ENCODE assay signal across 11 cellular contexts in genomic region chr9:105264380-105264779, GRCh38. TPM values are rescaled to one million over a fixed set of nuclear protein-coding genes. Genes with fewer than 3 reads are reported as not detected.
A peak's percentile ranks its signal among the peaks of the same experiment; 100 is the strongest.
DNase-seq lines count a peak whose midpoint lies in the region; ATAC-seq and TF ChIP-seq lines count a peak whose summit lies in the region.
"Had no signal": no experiment of that assay in that cellular context is flagged by ENCODE, and none has a peak within 500 bp of the region (broad histone marks: within the 10 kb centered on the region; RNA-seq: fewer than 3 reads in every experiment).

No MANE protein-coding gene starts in this region.

- no peaks in the 10 kb centered on the region for H3K36me3 Mint-ChIP-seq in Calu3 (ENCODE audit: insufficient read depth, unreplicated experiment)

- peak overlapping the region; percentile 15 for H3K4me3 Mint-ChIP-seq in Calu3 (ENCODE audit: low read depth, unreplicated experiment)

- intact Hi-C loops in Calu3 (cut with micrococcal nuclease; ENCODE audit: unreplicated experiment) = loop anchor here (5.0 kb wide), 1 partner anchor 33 kb away; no protein-coding TSS in a partner anchor

- no peaks in the 10 kb centered on the region for H3K36me3 ChIP-seq in RWPE2 (ENCODE audit: low read depth)
- peaks cover 28% of the 10 kb centered on the region for H3K36me3 ChIP-seq in WERI-Rb-1

- no peaks in the 10 kb centered on the region for H3K27me3 Mint-ChIP-seq in Calu3 (ENCODE audit: unreplicated experiment)

- peaks cover 30% of the 10 kb centered on the region for H3K4me1 Mint-ChIP-seq in Calu3 (ENCODE audit: low read depth, unreplicated experiment)

- ATAC-seq in RWPE2 (ENCODE audit: low read depth) = peak; percentile 52; the same call in 2 of the 3 replicates

- H3K9me3 ChIP-seq in RWPE2 (ENCODE audit: severe bottlenecking) (no peaks in the 10 kb centered on the region), WERI-Rb-1 (ENCODE audit: severe bottlenecking) (no peaks in the 10 kb centered on the region)

- no TSS peak for BruUV-seq in Calu3 (replicated peaks; lab: Mats Ljungman, UMichigan)

- no peaks in the 10 kb centered on the region for H3K27me3 ChIP-seq in RWPE2 (ENCODE audit: insufficient read depth, poor library complexity, severe bottlenecking)
- no peaks in the 10 kb centered on the region for H3K27me3 ChIP-seq in WERI-Rb-1 (ENCODE audit: insufficient read depth, low read depth, severe bottlenecking)

- CTCF ChIA-PET in Calu3 (lab: Charles Lee) = interaction anchor here (0.7 kb wide), 2 partner anchors 19 to 34 kb away, joined by 3 to 4 read pairs; partner anchors contain the start of gene SLC44A1

- H3K9me3 Mint-ChIP-seq in Calu3 (ENCODE audit: low read depth, unreplicated experiment) = no peaks in the 10 kb centered on the region
- H3K9me3 Mint-ChIP-seq: activated T-helper 2 cell treated with anti-CD3 and anti-CD28 coated beads, Interferon-gamma antibody, Interleukin-2, Interleukin-4, amounts not matched to agents 10 μg/mL and 5 μg/mL and 100 μg/mL, durations not matched to agents 14 hours and 24 hours and 36 hours had no signal

- H3K27ac Mint-ChIP-seq in Calu3 (ENCODE audit: unreplicated experiment) = peak overlapping the region; percentile 59
- H3K27ac Mint-ChIP-seq: activated T-helper 2 cell treated with anti-CD3 and anti-CD28 coated beads, Interferon-gamma antibody, Interleukin-2, Interleukin-4, amounts not matched to agents 10 μg/mL and 5 μg/mL and 100 μg/mL, durations not matched to agents 14 hours and 24 hours and 36 hours had no signal

- H3K27ac ChIP-seq in RWPE2 (ENCODE audit: poor library complexity, severe bottlenecking) (no peak overlapping the region), WERI-Rb-1 (no peak overlapping the region)
- H3K27ac ChIP-seq: HL-60 had no signal

- no peak for TF ChIP-seq CTCF in Calu3 (IDR thresholded peaks at IDR 0.05; ENCODE audit: unreplicated experiment)
- TF ChIP-seq CTCF in RWPE2 (IDR thresholded peaks at IDR 0.05; ENCODE audit: poor library complexity, severe bottlenecking) = no peak
- no peak for TF ChIP-seq CTCF in WERI-Rb-1 (IDR thresholded peaks at IDR 0.05; ENCODE audit: low read depth, low read length)

- H3K4me3 ChIP-seq in RWPE2 (ENCODE audit: severe bottlenecking) (no peak overlapping the region), WERI-Rb-1 (ENCODE audit: low read depth, low read length) (no peak overlapping the region)

- no peak for DNase-seq in Calu3
- DNase-seq in HCEC 1CT = peak; percentile 77
- no peak for DNase-seq in RWPE2 (ENCODE audit: low spot score)
- peak; percentile 63 for DNase-seq in iris pigment epithelial cell (ENCODE audit: low read depth)
- DNase-seq in WERI-Rb-1 = no peak
- DNase-seq in 8988T = no peak
- DNase-seq in NCI-H69 (lab: John Stamatoyannopoulos, UW) = no peak
- DNase-seq: NCI-H1417, T-helper 9 cell had no signal

- no peaks in the 10 kb centered on the region for H3K4me1 ChIP-seq in RWPE2 (ENCODE audit: insufficient read depth, poor library complexity, severe bottlenecking)

RNA-seq across cellular contexts. Expression of gene SLC44A1, which starts 19.9 kb away (rescaled TPM):
- total RNA-seq in Calu3 (2022) = 36.6 and 41.2 TPM in 2 replicates

Comparison
In these comparisons a context has a peak if more than half of its experiments do, and no peak if none do; other contexts are left out.
1. DNase-seq: peak in HCEC 1CT (single experiment) and iris pigment epithelial cell (single experiment); none in Calu3 (single experiment), RWPE2 (single experiment), WERI-Rb-1 (single experiment), 8988T (single experiment) and NCI-H69 (single experiment).